18 cellular contexts compared by ENCODE assay signal in the genomic region with DNA sequence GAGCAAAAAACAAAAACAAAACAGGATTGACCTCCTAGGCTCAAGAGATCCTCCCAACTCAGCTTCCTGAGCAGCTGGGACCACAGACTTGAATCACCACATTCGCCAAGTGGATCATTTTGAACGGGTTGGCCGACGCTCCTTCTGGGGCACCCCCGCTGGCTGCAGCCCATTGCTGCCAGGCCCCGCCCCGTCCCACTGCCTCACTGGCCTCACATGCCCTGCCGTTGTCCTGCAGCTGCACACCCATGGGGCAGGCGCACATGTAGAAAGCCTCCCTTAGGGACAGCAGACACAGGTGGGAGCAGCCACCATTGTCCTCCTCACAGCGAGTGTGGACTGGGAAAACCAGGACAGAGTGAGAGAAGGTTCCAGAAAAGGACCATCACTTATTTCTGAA.
DNase-seq lines count a peak whose midpoint lies in the region; ATAC-seq and TF ChIP-seq lines count a peak whose summit lies in the region.
"Had no signal": no experiment of that assay in that cellular context is flagged by ENCODE, and none has a peak within 500 bp of the region (broad histone marks: within the 10 kb centered on the region; RNA-seq: fewer than 3 reads in every experiment).

No MANE protein-coding gene starts in this region.

- POLR2A ChIA-PET in activated CD4-positive, alpha-beta T cell treated with anti-CD3 and anti-CD28 coated beads, Interleukin-2, amount 10 ng/mL, durations not matched to agents 7 days and 5 days (lab: Charles Lee) = no interaction called here
- POLR2A ChIA-PET in IMR-90 (lab: Charles Lee; ENCODE audit: unreplicated experiment) = no interaction called here

- H3K79me2 ChIP-seq in osteoblast (ENCODE audit: insufficient read depth, low read length) = peaks cover 2% of the 10 kb centered on the region

- 100% methylated on average over 1 of the region's 10 CpGs; no CpG with 5 or more reads in 1 of the 2 experiments for WGBS in IMR-90 (ENCODE audit: extremely low coverage in 2 of 2, insufficient read length in 1 of 2), 2 experiments

- peak overlapping the region; percentile 7; the same call in 1 of the 2 replicates for H3K4me3 ChIP-seq in BLaER1
- no peak overlapping the region for H3K4me3 ChIP-seq in IMR-90 (ENCODE audit: insufficient read depth, low read depth, low read length)
- H3K4me3 ChIP-seq in osteoblast (ENCODE audit: insufficient read depth, low read length) = no peak overlapping the region

- no peak overlapping the region for H4K91ac ChIP-seq in IMR-90 (ENCODE audit: insufficient read depth, low read depth, low read length)

- dilution Hi-C loops in IMR-90 (cut with HindIII; ENCODE audit: low sequenced_read_pairs, unreplicated experiment) = no loop called here

- no peak overlapping the region for H2BK15ac ChIP-seq in IMR-90 (ENCODE audit: low read depth, low read length)

- H3K4me3 Mint-ChIP-seq in activated CD4-positive, alpha-beta T cell treated with anti-CD3 and anti-CD28 coated beads, Interleukin-2, amount 10 ng/mL, durations not matched to agents 7 days and 5 days = no peak overlapping the region
- H3K4me3 Mint-ChIP-seq: B cell; CD8-positive, alpha-beta T cell had no signal

- H3K4me2 ChIP-seq in BLaER1 = peak overlapping the region; percentile 77
- H3K4me2 ChIP-seq in IMR-90 (ENCODE audit: low read depth, low read length) = no peak overlapping the region
- no peak overlapping the region for H3K4me2 ChIP-seq in osteoblast (ENCODE audit: insufficient read depth, low read length)
- H3K4me2 ChIP-seq: KMS-11 had no signal

- DNase-seq in activated CD4-positive, alpha-beta T cell treated with anti-CD3 and anti-CD28 coated beads, Interleukin-2, amount 10 ng/mL, durations not matched to agents 7 days and 5 days = no peak
- DNase-seq in activated CD4-positive, alpha-beta T cell treated with anti-CD3 and anti-CD28 coated beads for 48 hours = no peak
- DNase-seq in IMR-90 = no peak
- peak; percentile 79 for DNase-seq in osteoblast (ENCODE audit: insufficient read length, low spot score, missing footprints)
- no peak for DNase-seq in NAMALWA (ENCODE audit: low spot score)
- DNase-seq in left colon = no peak
- DNase-seq: 8988T; ACHN; CD8-positive, alpha-beta T cell; COR-L47; DMS153; GF-D8 had no signal

- TF ChIP-seq RAD21 in IMR-90 (IDR thresholded peaks at IDR 0.05; ENCODE audit: low read length) = no peak

- no TSS peak for BruUV-seq in IMR-90 (replicated peaks; lab: Mats Ljungman, UMichigan)

- H3K27me3 ChIP-seq in BLaER1 (no peaks in the 10 kb centered on the region), IMR-90 (ENCODE audit: control insufficient read depth, insufficient read depth, low read length) (no peaks in the 10 kb centered on the region), osteoblast (ENCODE audit: insufficient read depth, low read length) (no peaks in the 10 kb centered on the region)

- intact Hi-C loops in IMR-90 (cut with micrococcal nuclease) = no loop called here
- intact Hi-C loops in left colon (cut with DNase I, micrococcal nuclease) = no loop called here

- peaks cover 6% of the 10 kb centered on the region; the same call in 1 of the 2 replicates for H3K9me1 ChIP-seq in IMR-90 (ENCODE audit: insufficient read depth, low read length)

- CTCF ChIA-PET in activated CD4-positive, alpha-beta T cell treated with anti-CD3 and anti-CD28 coated beads, Interleukin-2, amount 10 ng/mL, durations not matched to agents 7 days and 5 days (lab: Charles Lee) = interaction anchor here (0.9 to 1.7 kb wide), 2 partner anchors 9 to 11 kb away, joined by 3 to 4 read pairs; no protein-coding TSS in a partner anchor
- CTCF ChIA-PET in IMR-90 (lab: Yijun Ruan, JAX) = no interaction called here

- H2BK20ac ChIP-seq in IMR-90 (ENCODE audit: low read depth, low read length) = no peak overlapping the region

- no peaks in the 10 kb centered on the region for H3K27me3 Mint-ChIP-seq in activated CD4-positive, alpha-beta T cell treated with anti-CD3 and anti-CD28 coated beads, Interleukin-2, amount 10 ng/mL, durations not matched to agents 7 days and 5 days
- H3K27me3 Mint-ChIP-seq: B cell, IgD-negative memory B cell had no signal

- H3K9ac ChIP-seq in BLaER1 = peak overlapping the region; percentile 53
- H3K9ac ChIP-seq in IMR-90 (ENCODE audit: low read depth, low read length) = no peak overlapping the region
- H3K9ac ChIP-seq: KMS-11 had no signal

- H3K9me3 Mint-ChIP-seq in activated CD4-positive, alpha-beta T cell treated with anti-CD3 and anti-CD28 coated beads, Interleukin-2, amount 10 ng/mL, durations not matched to agents 7 days and 5 days = no peaks in the 10 kb centered on the region
- H3K9me3 Mint-ChIP-seq: CD14-positive monocyte; CD8-positive, alpha-beta T cell; IgD-negative memory B cell had no signal

- peaks cover 4% of the 10 kb centered on the region for H3K36me3 Mint-ChIP-seq in activated CD4-positive, alpha-beta T cell treated with anti-CD3 and anti-CD28 coated beads, Interleukin-2, amount 10 ng/mL, durations not matched to agents 7 days and 5 days (ENCODE audit: low read depth)

- H3K27ac ChIP-seq in BLaER1 (peak overlapping the region; percentile 73), IMR-90 (ENCODE audit: insufficient read depth, low read length) (no peak overlapping the region), osteoblast (ENCODE audit: low read depth, low read length) (no peak overlapping the region)
- H3K27ac ChIP-seq: KMS-11 had no signal

- in situ Hi-C loops in IMR-90 (cut with MboI; ENCODE audit: low sequenced_read_pairs) = no loop called here

- no peak overlapping the region for H3K18ac ChIP-seq in IMR-90 (ENCODE audit: low read depth, low read length)

- no peak overlapping the region for H4K8ac ChIP-seq in IMR-90 (ENCODE audit: low read depth in 2 of 2, low read length in 2 of 2)

- no peak overlapping the region for H2BK120ac ChIP-seq in IMR-90 (ENCODE audit: low read depth, low read length)

- no peak for TF ChIP-seq POLR2A in IMR-90 (IDR thresholded peaks at IDR 0.05; ENCODE audit: low read depth, low read length)

- no peak overlapping the region for H4K5ac ChIP-seq in IMR-90 (ENCODE audit: low read depth, low read length)

- H3K23ac ChIP-seq in IMR-90 (ENCODE audit: low read depth, low read length) = no peak overlapping the region

- H3K14ac ChIP-seq in IMR-90 (replicated peaks; ENCODE audit: low read depth, low read length) = no peak overlapping the region

- peaks cover 99% of the 10 kb centered on the region for H4K20me1 ChIP-seq in BLaER1
- H4K20me1 ChIP-seq in IMR-90 (ENCODE audit: insufficient read depth, low read length) = peaks cover 9% of the 10 kb centered on the region; the same call in 1 of the 2 replicates
- peaks cover 9% of the 10 kb centered on the region for H4K20me1 ChIP-seq in osteoblast (ENCODE audit: insufficient read depth, low read length)

- no peak overlapping the region for H3K4ac ChIP-seq in IMR-90 (ENCODE audit: low read depth, low read length)

- no peak overlapping the region for H2BK5ac ChIP-seq in IMR-90 (ENCODE audit: low read depth, low read length, poor library complexity, severe bottlenecking)

- H2AK5ac ChIP-seq in IMR-90 (ENCODE audit: low read depth, low read length) = no peak overlapping the region

- H2AK9ac ChIP-seq in IMR-90 (replicated peaks; ENCODE audit: low read depth, low read length, poor library complexity) = peak overlapping the region; percentile 25

- H3K56ac ChIP-seq in IMR-90 (ENCODE audit: extremely low read depth, insufficient read depth, low read length) = no peak overlapping the region

- ATAC-seq in IMR-90 (ENCODE audit: low read depth) (no peak), left colon (no peak)
- ATAC-seq: CD8-positive, alpha-beta T cell; HCT116 had no signal

- peaks cover 72% of the 10 kb centered on the region for H3K4me1 ChIP-seq in BLaER1
- peaks cover under 1% of the 10 kb centered on the region; the same call in 1 of the 2 replicates for H3K4me1 ChIP-seq in IMR-90 (ENCODE audit: control insufficient read depth, insufficient read depth, low read length)
- H3K4me1 ChIP-seq in osteoblast (ENCODE audit: insufficient read depth, low read length) = no peaks in the 10 kb centered on the region

- peaks cover 0 to 15% of the 10 kb centered on the region in 2 experiments for H3K79me1 ChIP-seq in IMR-90 (ENCODE audit: low read depth in 1 of 2, low read length in 2 of 2)

- H3K27ac Mint-ChIP-seq in activated CD4-positive, alpha-beta T cell treated with anti-CD3 and anti-CD28 coated beads, Interleukin-2, amount 10 ng/mL, durations not matched to agents 7 days and 5 days = peak overlapping the region; percentile 51
- H3K27ac Mint-ChIP-seq: B cell; CD8-positive, alpha-beta T cell had no signal

- peaks cover 84% of the 10 kb centered on the region for H3K36me3 ChIP-seq in BLaER1
- H3K36me3 ChIP-seq in IMR-90 (ENCODE audit: control insufficient read depth, insufficient read depth, low read length) = peaks cover 30% of the 10 kb centered on the region
- H3K36me3 ChIP-seq in osteoblast (ENCODE audit: insufficient read depth, low read length) = peaks cover 4% of the 10 kb centered on the region

- peaks cover 7% of the 10 kb centered on the region for H3K4me1 Mint-ChIP-seq in activated CD4-positive, alpha-beta T cell treated with anti-CD3 and anti-CD28 coated beads, Interleukin-2, amount 10 ng/mL, durations not matched to agents 7 days and 5 days
- H3K4me1 Mint-ChIP-seq: B cell, IgD-negative memory B cell had no signal

- no peak overlapping the region for H2AFZ ChIP-seq in IMR-90 (replicated peaks; ENCODE audit: low read length, poor library complexity)
- no peak overlapping the region for H2AFZ ChIP-seq in osteoblast (ENCODE audit: low read length)

- no peak for TF ChIP-seq CTCF in IMR-90 (conservative IDR thresholded peaks at IDR 0.05; ENCODE audit: low read depth, low read length)
- TF ChIP-seq CTCF in osteoblast (IDR thresholded peaks at IDR 0.05; ENCODE audit: extremely low read depth, low read depth, low read length) = no peak

- no peaks in the 10 kb centered on the region for H3K9me3 ChIP-seq in BLaER1
- no peaks in the 10 kb centered on the region for H3K9me3 ChIP-seq in IMR-90 (ENCODE audit: control insufficient read depth, insufficient read depth, low read length)
- no peaks in the 10 kb centered on the region for H3K9me3 ChIP-seq in osteoblast (ENCODE audit: low read depth, low read length)

TF ChIP-seq in IMR-90, 13 proteins besides CTCF, POLR2A, EP300 and RAD21 (continues in another document):
- TF ChIP-seq MAZ (IDR thresholded peaks at IDR 0.05; ENCODE audit: borderline replicate concordance, low read depth, low read length) (no peak), CEBPB (IDR thresholded peaks at IDR 0.05; ENCODE audit: low read depth, low read length) (no peak), NFE2L2 (IDR thresholded peaks at IDR 0.05; ENCODE audit: low read depth, low read length) (no peak), MXI1 (IDR thresholded peaks at IDR 0.05; ENCODE audit: borderline replicate concordance, low read depth, low read length) (no peak), CHD1 (IDR thresholded peaks at IDR 0.05; ENCODE audit: low read depth, low read length) (no peak), BHLHE40 (IDR thresholded peaks at IDR 0.05; ENCODE audit: low read depth, low read length) (no peak), RFX5 (IDR thresholded peaks at IDR 0.05; ENCODE audit: low read depth, low read length) (no peak), FOS (IDR thresholded peaks at IDR 0.05; ENCODE audit: low read depth, low read length) (no peak), MAFK (IDR thresholded peaks at IDR 0.05; ENCODE audit: low read depth, low read length) (no peak)
